ENCODE assay signal across 1 cellular context in the genomic region with DNA sequence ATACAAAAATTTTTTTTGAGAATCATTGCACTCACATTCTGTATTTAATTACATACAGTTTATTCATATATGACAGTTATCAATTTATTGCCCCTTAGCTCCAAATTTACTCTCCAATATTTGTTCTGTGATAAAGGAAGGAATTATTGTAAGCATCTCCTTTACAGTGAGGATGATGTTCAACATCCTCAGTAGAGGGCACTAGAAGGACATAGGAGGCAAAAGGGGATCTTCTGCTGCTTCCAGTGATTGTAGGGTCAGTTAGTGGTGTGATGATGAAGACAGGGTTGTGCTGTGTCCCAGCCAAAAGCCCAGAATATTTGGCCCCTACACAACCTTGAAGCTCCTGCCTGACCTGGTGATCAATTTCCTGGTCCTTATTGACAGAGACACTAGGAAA.
TF ChIP-seq lines count a peak whose summit lies in the region.

No MANE protein-coding gene starts in this region.

TF ChIP-seq in GM23338, 12 proteins besides CTCF, POLR2A, EP300 and RAD21 (continued from another document):
- no peak for TF ChIP-seq ZNF462 (CRISPR knock-in tag; IDR thresholded peaks at IDR 0.05)
- TF ChIP-seq STAT1 (IDR thresholded peaks at IDR 0.05; ENCODE audit: unreplicated experiment): no peak
- TF ChIP-seq EZH2 (IDR thresholded peaks at IDR 0.05; ENCODE audit: low read depth, unreplicated experiment): no peak
